ENCODE assay signal across 1 cellular context in genomic region chr7:12526693-12527092, GRCh38. TPM values are rescaled to one million over a fixed set of nuclear protein-coding genes. Genes with fewer than 3 reads are reported as not detected.
"Had no signal": no experiment of that assay in that cellular context is flagged by ENCODE, and none has a peak within 500 bp of the region (broad histone marks: within the 10 kb centered on the region; RNA-seq: fewer than 3 reads in every experiment).

No MANE protein-coding gene starts in this region.

RNA-seq across cellular contexts. Expression of gene SCIN, which starts 43.8 kb away (rescaled TPM):
- total RNA-seq: HepG2 had no signal
- polyA plus RNA-seq: HepG2 had no signal
